ENCODE assay signal across 21 cellular contexts in the genomic region with DNA sequence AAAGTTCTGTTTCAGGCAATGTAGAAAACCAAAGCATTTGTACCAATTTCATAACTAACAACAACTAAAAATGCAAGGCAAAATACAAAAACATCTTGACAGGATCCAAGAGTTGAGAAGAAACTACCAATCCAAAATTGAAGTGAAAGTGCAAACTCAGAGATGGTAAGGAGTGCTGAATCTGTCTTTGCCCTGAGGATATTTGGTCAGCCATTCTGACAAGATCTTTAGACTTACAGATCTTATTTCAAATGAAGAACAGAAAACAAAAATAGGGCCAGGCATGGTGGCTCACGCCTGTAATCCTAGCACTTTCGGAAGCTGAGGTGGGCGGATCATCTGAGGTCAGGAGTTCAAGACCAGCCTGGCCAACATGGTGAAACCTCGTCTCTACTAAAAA.
DNase-seq lines count a peak whose midpoint lies in the region; ATAC-seq, FAIRE-seq and TF ChIP-seq lines count a peak whose summit lies in the region.
"Had no signal": no experiment of that assay in that cellular context is flagged by ENCODE, and none has a peak within 500 bp of the region (broad histone marks: within the 10 kb centered on the region; RNA-seq: fewer than 3 reads in every experiment).

No MANE protein-coding gene starts in this region.

- no peaks in the 10 kb centered on the region for H3K36me3 ChIP-seq in GM12878 (ENCODE audit: control insufficient read depth in 2 of 2, insufficient read depth in 2 of 2, low read length in 1 of 2)

- no peaks in the 10 kb centered on the region; the same call in none of the 2 replicates for H3K79me2 ChIP-seq in GM12878 (ENCODE audit: control insufficient read depth, insufficient read depth, low read length)

- H3K9me3 ChIP-seq in GM12878 (replicated peaks; ENCODE audit: control insufficient read depth, insufficient read depth, low read length): peaks cover 6% of the 10 kb centered on the region; the same call in 2 of the 3 replicates

- in situ Hi-C loops in GM12878 (cut with MboI): no loop called here

- no peak overlapping the region for H3K9ac ChIP-seq in GM12878 (ENCODE audit: control insufficient read depth, insufficient read depth, low read length)
- H3K9ac ChIP-seq: BLaER1 treated with 17β-estradiol and CSF1 and Interleukin-3, amounts not matched to agents 10 nM and 100 nM; KMS-11 had no signal

- DNase-seq in GM18507 (ENCODE audit: extremely low spot score, insufficient read length, low read depth) (no peak), MV-4-11 (lab: John Stamatoyannopoulos, UW) (peak; percentile 13), GM12878 (ENCODE audit: low read depth, low spot score) (no peak), osteocyte (ENCODE audit: extremely low spot score, unreplicated experiment) (no peak), NCI-H510A (lab: John Stamatoyannopoulos, UW) (no peak)
- DNase-seq: GOT3; HFFc6; NCI-H1417; NCI-H2029; NCI-H2171 treated with DMSO at 0.1 percent for 48 hours; NCI-H526; NK-92 treated with Interleukin-12 subunit alpha and Interleukin-12 subunit beta, amount 100 ng/mL, for 24 hours; T-helper 1 cell had no signal

- peaks cover 30% of the 10 kb centered on the region for H3K9me3 Mint-ChIP-seq in osteocyte (ENCODE audit: unreplicated experiment)

- WGBS in GM12878 (ENCODE audit: insufficient coverage, insufficient replicate concordance, low lambda C conversion rate, missing lambda C conversion rate): 70% methylated on average over 4 of the region's 4 CpGs

- CTCF ChIA-PET in GM12878 (lab: Yijun Ruan, JAX): no interaction called here

- peaks cover 7% of the 10 kb centered on the region for H3K4me1 Mint-ChIP-seq in osteocyte (ENCODE audit: unreplicated experiment)

- peak overlapping the region; percentile 26; the same call in 1 of the 2 replicates for H3K4me2 ChIP-seq in GM12878 (ENCODE audit: control insufficient read depth, insufficient read depth)
- H3K4me2 ChIP-seq: BLaER1 treated with 17β-estradiol and CSF1 and Interleukin-3, amounts not matched to agents 10 nM and 100 nM; KMS-11 had no signal

- SMC1A ChIA-PET in GM12878 (lab: Charles Lee; ENCODE audit: uncharacterized antibody, unreplicated experiment): no interaction called here

- BruUV-seq in GM12878 (replicated peaks; lab: Mats Ljungman, UMichigan): no TSS peak

- FAIRE-seq in GM18507 (lab: Jason Lieb, UNC) (peak; percentile 42), GM12878 (lab: Jason Lieb, UNC) (peak; percentile 23)
- FAIRE-seq: GM12892 had no signal

- H3K27ac ChIP-seq in GM12878 (ENCODE audit: control insufficient read depth, insufficient read depth): peak overlapping the region; percentile 46
- H3K27ac ChIP-seq: BLaER1 treated with 17β-estradiol and CSF1 and Interleukin-3, amounts not matched to agents 10 nM and 100 nM; HL-60; KMS-11; SK-N-MC had no signal

- no peak for TF ChIP-seq EP300 in GM12878 (IDR thresholded peaks at IDR 0.05; ENCODE audit: borderline replicate concordance in 1 of 2, control insufficient read depth in 1 of 2, low read depth in 2 of 2, low read length in 2 of 2)

- no peaks in the 10 kb centered on the region for H4K20me1 ChIP-seq in GM12878 (ENCODE audit: control insufficient read depth, insufficient read depth)
- H4K20me1 ChIP-seq: BLaER1 treated with 17β-estradiol and CSF1 and Interleukin-3, amounts not matched to agents 10 nM and 100 nM had no signal

- POLR2A ChIA-PET in GM12878 (lab: Charles Lee): no interaction called here

- H3K36me3 Mint-ChIP-seq in osteocyte (ENCODE audit: unreplicated experiment): peaks cover 20% of the 10 kb centered on the region

- no peaks in the 10 kb centered on the region for H3K27me3 ChIP-seq in GM12878 (replicated peaks in 1 of 2; ENCODE audit: control insufficient read depth in 2 of 2, insufficient read depth in 2 of 2, low read length in 1 of 2)
- H3K27me3 ChIP-seq: BLaER1 treated with 17β-estradiol and CSF1 and Interleukin-3, amounts not matched to agents 10 nM and 100 nM had no signal

- intact Hi-C loops in GM12878 (cut with micrococcal nuclease; ENCODE audit: unreplicated experiment): no loop called here

- no peak overlapping the region for H3K4me3 ChIP-seq in GM12878
- H3K4me3 ChIP-seq: BLaER1 treated with 17β-estradiol and CSF1 and Interleukin-3, amounts not matched to agents 10 nM and 100 nM; SK-N-MC had no signal

- TF ChIP-seq CTCF in GM12878 (IDR thresholded peaks at IDR 0.05 in 2 of 3, conservative IDR thresholded peaks at IDR 0.05 in 1 of 3; ENCODE audit: control insufficient read depth in 2 of 3, extremely low read depth in 1 of 3, insufficient read depth in 1 of 3, low read depth in 3 of 3, low read length in 3 of 3) (no peak), osteocyte (IDR thresholded peaks at IDR 0.05) (no peak)

- H3K4me1 ChIP-seq in GM12878 (ENCODE audit: control insufficient read depth, insufficient read depth, low read length): no peaks in the 10 kb centered on the region
- H3K4me1 ChIP-seq: BLaER1 treated with 17β-estradiol and CSF1 and Interleukin-3, amounts not matched to agents 10 nM and 100 nM had no signal

- H3K27ac Mint-ChIP-seq in osteocyte (ENCODE audit: unreplicated experiment): peak overlapping the region; percentile 10
- H3K27ac Mint-ChIP-seq: HFFc6 had no signal

- no peak for TF ChIP-seq POLR2A in GM12878 (IDR thresholded peaks at IDR 0.05; ENCODE audit: low read depth, low read length)

- H3K4me3 Mint-ChIP-seq in osteocyte (ENCODE audit: unreplicated experiment): no peak overlapping the region
- H3K4me3 Mint-ChIP-seq: HFFc6 had no signal

- H2AFZ ChIP-seq in GM12878 (ENCODE audit: control insufficient read depth, low read depth, low read length): no peak overlapping the region

- no peak for TF ChIP-seq RAD21 in GM12878 (IDR thresholded peaks at IDR 0.05; ENCODE audit: insufficient read depth, low read depth, low read length)

- RAD21 ChIA-PET in GM12878 (lab: Charles Lee; ENCODE audit: unreplicated experiment): no interaction called here

- H3K27me3 Mint-ChIP-seq in osteocyte (ENCODE audit: unreplicated experiment): no peaks in the 10 kb centered on the region

- ATAC-seq in GM12878: peak; percentile 54
- no peak for ATAC-seq in GM19467 (IDR thresholded peaks at IDR 0.05; ENCODE audit: unreplicated experiment)
- no peak for ATAC-seq in activated CD4-positive, CD25-positive, alpha-beta regulatory T cell treated with anti-CD3 and anti-CD28 coated beads, Interleukin-2, amount 50 U/mL, for 24 hours
- ATAC-seq: Right ventricle myocardium inferior had no signal

TF ChIP-seq in GM12878, 131 proteins besides CTCF, POLR2A, EP300 and RAD21:
- TF ChIP-seq SREBF2 (IDR thresholded peaks at IDR 0.05; ENCODE audit: low read length) (no peak), RUNX3 (IDR thresholded peaks at IDR 0.05; ENCODE audit: low read length) (no peak), TCF12 (IDR thresholded peaks at IDR 0.05; ENCODE audit: low read depth, low read length) (no peak), SREBF1 (IDR thresholded peaks at IDR 0.05; ENCODE audit: low read length) (no peak), TCF3 (IDR thresholded peaks at IDR 0.05; ENCODE audit: borderline replicate concordance, insufficient read depth, low read depth, low read length) (no peak), NR2C1 (IDR thresholded peaks at IDR 0.05) (no peak), BHLHE40 (IDR thresholded peaks at IDR 0.05; ENCODE audit: borderline replicate concordance in 1 of 2, low read depth in 2 of 2, low read length in 1 of 2) (no peak), BRCA1 (IDR thresholded peaks at IDR 0.05; ENCODE audit: low read depth, low read length) (no peak), IKZF2 (IDR thresholded peaks at IDR 0.05) (no peak), ZNF384 (IDR thresholded peaks at IDR 0.05; ENCODE audit: borderline replicate concordance, low read depth, low read length) (no peak), SMC3 (IDR thresholded peaks at IDR 0.05; ENCODE audit: borderline replicate concordance, low read length) (no peak), ETV6 (conservative IDR thresholded peaks at IDR 0.05 in 1 of 2, IDR thresholded peaks at IDR 0.05 in 1 of 2; ENCODE audit: borderline replicate concordance in 1 of 2, low read depth in 1 of 2) (no peak), SIX5 (IDR thresholded peaks at IDR 0.05; ENCODE audit: low read depth, low read length, severe bottlenecking) (no peak), HDAC2 (IDR thresholded peaks at IDR 0.05) (no peak), ZNF274 (IDR thresholded peaks at IDR 0.05; ENCODE audit: insufficient read depth, insufficient read length) (no peak), TAF1 (IDR thresholded peaks at IDR 0.05; ENCODE audit: borderline replicate concordance, low read depth, low read length) (no peak), GABPA (IDR thresholded peaks at IDR 0.05; ENCODE audit: low read depth) (no peak), RELB (IDR thresholded peaks at IDR 0.05; ENCODE audit: low read depth) (no peak), POLR2AphosphoS2 (IDR thresholded peaks at IDR 0.05; ENCODE audit: low read depth, low read length) (no peak)
- TF ChIP-seq, protein P1, sequence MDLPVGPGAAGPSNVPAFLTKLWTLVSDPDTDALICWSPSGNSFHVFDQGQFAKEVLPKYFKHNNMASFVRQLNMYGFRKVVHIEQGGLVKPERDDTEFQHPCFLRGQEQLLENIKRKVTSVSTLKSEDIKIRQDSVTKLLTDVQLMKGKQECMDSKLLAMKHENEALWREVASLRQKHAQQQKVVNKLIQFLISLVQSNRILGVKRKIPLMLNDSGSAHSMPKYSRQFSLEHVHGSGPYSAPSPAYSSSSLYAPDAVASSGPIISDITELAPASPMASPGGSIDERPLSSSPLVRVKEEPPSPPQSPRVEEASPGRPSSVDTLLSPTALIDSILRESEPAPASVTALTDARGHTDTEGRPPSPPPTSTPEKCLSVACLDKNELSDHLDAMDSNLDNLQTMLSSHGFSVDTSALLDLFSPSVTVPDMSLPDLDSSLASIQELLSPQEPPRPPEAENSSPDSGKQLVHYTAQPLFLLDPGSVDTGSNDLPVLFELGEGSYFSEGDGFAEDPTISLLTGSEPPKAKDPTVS (IDR thresholded peaks at IDR 0.05; ENCODE audit: low read depth, low read length): no peak
